2 cellular contexts compared by ENCODE assay signal in the genomic region with DNA sequence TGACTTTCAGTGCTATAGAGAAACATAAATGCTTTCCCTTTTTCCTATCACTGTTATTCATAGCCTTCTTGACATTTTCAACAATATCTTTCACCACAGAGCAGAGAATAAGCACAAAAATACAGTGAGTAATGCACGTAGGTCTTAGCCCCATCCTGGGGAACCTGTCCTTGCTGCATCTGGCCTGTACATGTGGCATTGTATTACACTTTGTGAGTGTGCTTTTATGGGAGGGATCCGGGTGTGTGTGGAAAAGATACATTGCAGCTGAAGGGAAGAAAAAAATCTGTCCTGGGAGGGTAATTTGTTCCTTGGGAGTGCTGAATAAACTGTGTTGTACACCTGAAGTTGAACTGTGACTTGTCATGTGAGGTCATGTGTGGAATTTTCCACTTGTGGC.
TF ChIP-seq lines count a peak whose summit lies in the region.

No MANE protein-coding gene starts in this region.

TF ChIP-seq in SK-N-SH, 30 proteins besides CTCF, POLR2A, EP300 and RAD21 (continued from another document):
- TF ChIP-seq, protein P1, sequence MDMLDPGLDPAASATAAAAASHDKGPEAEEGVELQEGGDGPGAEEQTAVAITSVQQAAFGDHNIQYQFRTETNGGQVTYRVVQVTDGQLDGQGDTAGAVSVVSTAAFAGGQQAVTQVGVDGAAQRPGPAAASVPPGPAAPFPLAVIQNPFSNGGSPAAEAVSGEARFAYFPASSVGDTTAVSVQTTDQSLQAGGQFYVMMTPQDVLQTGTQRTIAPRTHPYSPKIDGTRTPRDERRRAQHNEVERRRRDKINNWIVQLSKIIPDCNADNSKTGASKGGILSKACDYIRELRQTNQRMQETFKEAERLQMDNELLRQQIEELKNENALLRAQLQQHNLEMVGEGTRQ (IDR thresholded peaks at IDR 0.05; ENCODE audit: borderline replicate concordance, low read depth, low read length): no peak
- TF ChIP-seq CHD2 (IDR thresholded peaks at IDR 0.05; ENCODE audit: low read length, partially characterized antibody) (no peak), IRF3 (IDR thresholded peaks at IDR 0.05; ENCODE audit: low read depth, low read length) (no peak), GATA2 (CRISPR knock-in tag; IDR thresholded peaks at IDR 0.05) (no peak), SIN3A (IDR thresholded peaks at IDR 0.05; ENCODE audit: borderline replicate concordance, low read depth, low read length) (no peak), USF1 (IDR thresholded peaks at IDR 0.05; ENCODE audit: borderline replicate concordance, low read depth) (no peak), NRF1 (IDR thresholded peaks at IDR 0.05; ENCODE audit: low read depth, low read length) (no peak), SMC3 (IDR thresholded peaks at IDR 0.05; ENCODE audit: low read depth, low read length) (no peak), ELF1 (IDR thresholded peaks at IDR 0.05) (no peak), REST (IDR thresholded peaks at IDR 0.05; ENCODE audit: low read depth, low read length) (no peak)

TF ChIP-seq in SK-N-SH treated with all-trans-retinoic acid at 6 μM for 48 hours, 23 proteins besides CTCF, POLR2A, EP300 and RAD21:
- TF ChIP-seq TSHZ2 (CRISPR knock-in tag; IDR thresholded peaks at IDR 0.05) (no peak), ZNF8 (CRISPR knock-in tag; IDR thresholded peaks at IDR 0.05) (no peak), TOX (CRISPR knock-in tag; IDR thresholded peaks at IDR 0.05; ENCODE audit: borderline replicate concordance) (no peak), CSRNP3 (CRISPR knock-in tag; IDR thresholded peaks at IDR 0.05) (no peak), ZNF70 (CRISPR knock-in tag; IDR thresholded peaks at IDR 0.05) (no peak), ESRRG (CRISPR knock-in tag; IDR thresholded peaks at IDR 0.05) (no peak), SNAI2 (CRISPR knock-in tag; IDR thresholded peaks at IDR 0.05) (no peak), ISL1 (CRISPR knock-in tag; IDR thresholded peaks at IDR 0.05) (no peak), ARNTL (CRISPR knock-in tag; IDR thresholded peaks at IDR 0.05; ENCODE audit: borderline replicate concordance, low read depth) (no peak), CSDC2 (CRISPR knock-in tag; IDR thresholded peaks at IDR 0.05) (no peak), TCF4 (CRISPR knock-in tag; IDR thresholded peaks at IDR 0.05; ENCODE audit: borderline replicate concordance) (no peak), RARB (CRISPR knock-in tag; IDR thresholded peaks at IDR 0.05) (no peak), CREB5 (CRISPR knock-in tag; IDR thresholded peaks at IDR 0.05; ENCODE audit: low read depth) (no peak), ZNF565 (CRISPR knock-in tag; conservative IDR thresholded peaks at IDR 0.05; ENCODE audit: low read depth) (no peak), BACH2 (CRISPR knock-in tag; IDR thresholded peaks at IDR 0.05; ENCODE audit: borderline replicate concordance) (no peak), OSR1 (CRISPR knock-in tag; IDR thresholded peaks at IDR 0.05) (no peak), PPARA (CRISPR knock-in tag; IDR thresholded peaks at IDR 0.05; ENCODE audit: borderline replicate concordance) (no peak), GLIS3 (CRISPR knock-in tag; IDR thresholded peaks at IDR 0.05) (no peak)
- TF ChIP-seq, protein P2, sequence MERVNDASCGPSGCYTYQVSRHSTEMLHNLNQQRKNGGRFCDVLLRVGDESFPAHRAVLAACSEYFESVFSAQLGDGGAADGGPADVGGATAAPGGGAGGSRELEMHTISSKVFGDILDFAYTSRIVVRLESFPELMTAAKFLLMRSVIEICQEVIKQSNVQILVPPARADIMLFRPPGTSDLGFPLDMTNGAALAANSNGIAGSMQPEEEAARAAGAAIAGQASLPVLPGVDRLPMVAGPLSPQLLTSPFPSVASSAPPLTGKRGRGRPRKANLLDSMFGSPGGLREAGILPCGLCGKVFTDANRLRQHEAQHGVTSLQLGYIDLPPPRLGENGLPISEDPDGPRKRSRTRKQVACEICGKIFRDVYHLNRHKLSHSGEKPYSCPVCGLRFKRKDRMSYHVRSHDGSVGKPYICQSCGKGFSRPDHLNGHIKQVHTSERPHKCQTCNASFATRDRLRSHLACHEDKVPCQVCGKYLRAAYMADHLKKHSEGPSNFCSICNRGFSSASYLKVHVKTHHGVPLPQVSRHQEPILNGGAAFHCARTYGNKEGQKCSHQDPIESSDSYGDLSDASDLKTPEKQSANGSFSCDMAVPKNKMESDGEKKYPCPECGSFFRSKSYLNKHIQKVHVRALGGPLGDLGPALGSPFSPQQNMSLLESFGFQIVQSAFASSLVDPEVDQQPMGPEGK (CRISPR knock-in tag; IDR thresholded peaks at IDR 0.05; ENCODE audit: borderline replicate concordance): no peak
TF ChIP-seq in SK-N-SH treated with all-trans-retinoic acid at 6 μM for 48 hours: peak in this region for 0.
